ENCODE assay signal across 8 cellular contexts in the genomic region with DNA sequence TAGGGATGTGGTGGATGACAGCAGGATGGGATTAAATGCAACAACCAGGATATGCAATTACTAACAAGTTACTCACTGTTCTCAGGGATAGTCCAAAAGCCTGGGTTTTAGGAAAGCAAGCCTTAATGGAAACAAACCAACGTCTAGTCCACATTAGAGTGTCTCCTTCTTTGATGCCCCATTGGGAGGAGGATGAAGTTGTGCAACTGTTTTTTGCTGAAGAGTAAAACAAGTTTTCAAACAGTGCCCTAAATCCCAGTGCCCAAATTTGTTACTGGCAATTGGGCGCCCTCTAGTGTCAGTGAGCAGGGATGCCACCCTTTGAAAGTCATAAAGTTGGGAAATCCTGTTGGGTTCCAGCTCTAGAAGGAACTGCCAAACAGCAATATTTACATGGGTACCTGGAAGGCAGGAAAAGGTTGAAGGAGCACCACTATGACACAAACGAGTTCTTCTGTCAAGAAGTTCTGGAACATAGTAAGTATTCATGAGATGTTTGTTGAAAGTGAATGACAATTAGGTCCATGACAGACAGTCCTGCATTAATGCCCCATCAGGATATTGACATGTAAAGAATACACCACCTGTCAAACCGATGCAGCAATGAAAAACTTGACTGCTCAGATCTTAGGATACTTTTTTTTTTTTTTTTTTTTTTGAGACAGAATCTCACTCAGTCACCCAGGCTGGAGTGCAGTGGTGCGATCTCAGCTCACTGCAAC. TPM values are rescaled to one million over a fixed set of nuclear protein-coding genes. Genes with fewer than 3 reads are reported as not detected.
DNase-seq lines count a peak whose midpoint lies in the region; ATAC-seq and TF ChIP-seq lines count a peak whose summit lies in the region.

No MANE protein-coding gene starts in this region.

- peak overlapping the region; percentile 0 for H3K4me2 ChIP-seq in osteoblast (ENCODE audit: insufficient read depth, low read length)

- H3K27me3 ChIP-seq in osteoblast (ENCODE audit: insufficient read depth, low read length), result no peaks in the 10 kb centered on the region

- H3K4me3 ChIP-seq in foreskin fibroblast (ENCODE audit: low read depth in 1 of 2, low read length in 2 of 2) (no peak overlapping the region), osteoblast (ENCODE audit: insufficient read depth, low read length) (no peak overlapping the region)

- H3K27ac ChIP-seq in RWPE1 (no peak overlapping the region), osteoblast (ENCODE audit: low read depth, low read length) (no peak overlapping the region)

- H3K4me1 ChIP-seq in osteoblast (ENCODE audit: insufficient read depth, low read length), result peaks cover 35% of the 10 kb centered on the region

- H3K36me3 ChIP-seq in osteoblast (ENCODE audit: insufficient read depth, low read length), result no peaks in the 10 kb centered on the region

- CTCF ChIA-PET in RWPE1 (lab: Yijun Ruan, JAX), result interaction anchor here (0.6 to 3.5 kb wide), 16 partner anchors 9 to 482 kb away, joined by 3 to 100 read pairs (median 4); partner anchors contain the start of gene DPF3

- peak; percentile 90 for TF ChIP-seq CTCF in RWPE1 (conservative IDR thresholded peaks at IDR 0.05; ENCODE audit: low read depth)
- peak; percentile 96 for TF ChIP-seq CTCF in foreskin fibroblast (IDR thresholded peaks at IDR 0.05; ENCODE audit: low read depth, low read length)
- TF ChIP-seq CTCF in osteoblast (IDR thresholded peaks at IDR 0.05; ENCODE audit: extremely low read depth, low read depth, low read length), result peak; percentile 98

- peak overlapping the region; percentile 52 for H2AFZ ChIP-seq in osteoblast (ENCODE audit: low read length)

- ATAC-seq in GM21786 (IDR thresholded peaks at IDR 0.05; ENCODE audit: unreplicated experiment) (no peak), HG02852 (IDR thresholded peaks at IDR 0.05; ENCODE audit: unreplicated experiment) (no peak)

- no peak for TF ChIP-seq EP300 in Ishikawa (IDR thresholded peaks at IDR 0.05; ENCODE audit: borderline replicate concordance)

- H3K9me3 ChIP-seq in osteoblast (ENCODE audit: low read depth, low read length), result no peaks in the 10 kb centered on the region

- peak; percentile 97 for TF ChIP-seq RAD21 in Ishikawa (IDR thresholded peaks at IDR 0.05; ENCODE audit: low read depth)

- peak; percentile 57 for DNase-seq in DMS114 treated with DMSO at 0.1 percent for 48 hours (lab: John Stamatoyannopoulos, UW; ENCODE audit: unreplicated experiment)
- peak; percentile 64 for DNase-seq in RWPE1 (ENCODE audit: low spot score)
- DNase-seq in activated T-helper 9 cell treated with anti-CD3 and anti-CD28 coated beads, Interleukin-2, amount 50 U/mL, for 16 hours (ENCODE audit: low read depth), result peak; percentile 41
- peak; percentile 77 to 90 for DNase-seq in foreskin fibroblast
- DNase-seq in osteoblast (ENCODE audit: insufficient read length, low spot score, missing footprints), result peak; percentile 84

- H4K20me1 ChIP-seq in osteoblast (ENCODE audit: insufficient read depth, low read length), result no peaks in the 10 kb centered on the region

- POLR2A ChIA-PET in RWPE1 (lab: Yijun Ruan, JAX; ENCODE audit: low non-redundant PET), result no interaction called here

- no peaks in the 10 kb centered on the region for H3K79me2 ChIP-seq in osteoblast (ENCODE audit: insufficient read depth, low read length)

TF ChIP-seq in Ishikawa, 13 proteins besides CTCF, POLR2A, EP300 and RAD21:
- TF ChIP-seq CEBPB (IDR thresholded peaks at IDR 0.05) (peak; percentile 60), TEAD4 (IDR thresholded peaks at IDR 0.05) (no peak)

RNA-seq across cellular contexts. Expression of gene DPF3, which starts 11.1 kb away (rescaled TPM):
- 0.59 and 1.8 TPM in 2 replicates for total RNA-seq in osteoblast

RNA-seq across cellular contexts. Expression of gene DCAF4, which starts 21.3 kb away (rescaled TPM):
- 18.3 and 21.0 TPM in 2 replicates for total RNA-seq in osteoblast
